In the genomic region with DNA sequence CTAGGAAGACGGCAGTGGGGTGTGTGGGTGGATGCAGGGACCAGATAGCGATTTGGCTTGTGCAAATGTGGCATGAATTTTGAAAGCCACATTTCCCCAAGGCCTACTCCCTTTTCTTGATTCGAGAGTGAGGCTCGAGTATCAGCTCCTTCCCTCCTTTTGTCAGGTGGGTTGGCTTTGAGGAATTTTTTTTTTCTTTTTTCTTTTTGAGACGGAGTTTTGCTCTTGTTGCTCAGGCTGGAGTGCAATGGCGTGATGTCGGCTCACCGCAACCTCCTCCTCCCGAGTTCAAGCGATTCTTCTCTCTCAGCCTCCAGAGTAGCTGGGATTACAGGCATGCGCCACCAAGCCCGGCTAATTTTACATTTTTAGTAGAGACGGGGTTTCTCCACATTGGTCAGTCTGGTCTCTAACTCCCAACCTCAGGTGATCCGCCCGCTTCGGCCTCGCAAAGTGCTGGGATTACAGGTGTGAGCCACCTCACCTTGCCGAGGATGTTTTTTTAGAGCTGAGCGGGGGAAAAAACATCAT, we compare ENCODE assay signal across 1 cellular context.
TF ChIP-seq lines count a peak whose summit lies in the region.

No MANE protein-coding gene starts in this region.

TF ChIP-seq in H1, 55 proteins besides CTCF, POLR2A, EP300 and RAD21:
- TF ChIP-seq, protein P1, sequence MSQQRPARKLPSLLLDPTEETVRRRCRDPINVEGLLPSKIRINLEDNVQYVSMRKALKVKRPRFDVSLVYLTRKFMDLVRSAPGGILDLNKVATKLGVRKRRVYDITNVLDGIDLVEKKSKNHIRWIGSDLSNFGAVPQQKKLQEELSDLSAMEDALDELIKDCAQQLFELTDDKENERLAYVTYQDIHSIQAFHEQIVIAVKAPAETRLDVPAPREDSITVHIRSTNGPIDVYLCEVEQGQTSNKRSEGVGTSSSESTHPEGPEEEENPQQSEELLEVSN (IDR thresholded peaks at IDR 0.05): peak; percentile 81; the same call in 1 of the 2 replicates
- TF ChIP-seq SP1 (IDR thresholded peaks at IDR 0.05; ENCODE audit: low read depth, low read length): 0 out of 2 replicates have a peak, but pooled peaks have one; percentile 3
